In the genomic region with DNA sequence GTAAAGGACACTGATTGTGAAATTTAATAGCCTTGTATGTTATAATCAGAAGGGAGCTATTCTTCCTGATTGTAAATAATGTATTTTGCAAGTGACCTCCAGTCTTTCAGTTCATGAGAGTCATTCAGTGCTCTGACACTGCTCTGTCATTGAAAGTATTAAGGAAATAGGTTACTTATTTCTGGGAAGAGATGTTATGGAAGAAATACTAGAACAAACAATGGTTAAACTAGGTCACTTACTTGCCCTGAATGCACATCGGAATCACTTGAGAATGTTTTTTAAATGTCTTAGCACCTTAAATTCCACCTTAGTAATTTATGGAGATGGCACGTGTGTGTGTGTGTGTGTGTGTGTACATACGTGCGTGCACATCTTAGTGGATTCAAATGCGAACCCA, we compare ENCODE assay signal across 21 cellular contexts.
"Had no signal": no experiment of that assay in that cellular context is flagged by ENCODE, and none has a peak within 500 bp of the region (broad histone marks: within the 10 kb centered on the region; RNA-seq: fewer than 3 reads in every experiment).

No MANE protein-coding gene starts in this region.

- H3K36me3 ChIP-seq: heart left ventricle, left lung, lower lobe of right lung, ovary, suprapubic skin, thoracic aorta, tibial artery, upper lobe of right lung had no signal

- H3K9me3 ChIP-seq: left lung, ovary, thoracic aorta, tibial artery, upper lobe of right lung had no signal

- H3K27ac ChIP-seq: heart left ventricle, left lung, lower lobe of right lung, ovary, skin epidermis, suprapubic skin, thoracic aorta, tibial artery, upper lobe of right lung had no signal

- H3K4me1 ChIP-seq: heart left ventricle, left lung, lower lobe of right lung, suprapubic skin, tibial artery, upper lobe of right lung had no signal

- H3K27me3 ChIP-seq: heart left ventricle, left lung, ovary, suprapubic skin, tibial artery, upper lobe of right lung had no signal

- DNase-seq: heart left ventricle; hypothalamus; immature natural killer cell; kidney; left cardiac atrium; left lung; lower lobe of right lung; mammary epithelial cell; mesenchymal stem cell; naive thymus-derived CD8-positive, alpha-beta T cell; ovary; retina; right cardiac atrium; stimulated activated CD4-positive, alpha-beta T cell treated with anti-CD3 and anti-CD28 coated beads, Interleukin-4, amount 100 ng/mL, for 24 hours; stimulated activated naive CD4-positive, alpha-beta T cell; tibial artery; trophoblast cell; upper lobe of right lung had no signal

- H3K4me3 ChIP-seq: heart left ventricle, left lung, lower lobe of right lung, ovary, skin epidermis, suprapubic skin, thoracic aorta, tibial artery, upper lobe of right lung had no signal
